15 cellular contexts compared by ENCODE assay signal in the genomic region with DNA sequence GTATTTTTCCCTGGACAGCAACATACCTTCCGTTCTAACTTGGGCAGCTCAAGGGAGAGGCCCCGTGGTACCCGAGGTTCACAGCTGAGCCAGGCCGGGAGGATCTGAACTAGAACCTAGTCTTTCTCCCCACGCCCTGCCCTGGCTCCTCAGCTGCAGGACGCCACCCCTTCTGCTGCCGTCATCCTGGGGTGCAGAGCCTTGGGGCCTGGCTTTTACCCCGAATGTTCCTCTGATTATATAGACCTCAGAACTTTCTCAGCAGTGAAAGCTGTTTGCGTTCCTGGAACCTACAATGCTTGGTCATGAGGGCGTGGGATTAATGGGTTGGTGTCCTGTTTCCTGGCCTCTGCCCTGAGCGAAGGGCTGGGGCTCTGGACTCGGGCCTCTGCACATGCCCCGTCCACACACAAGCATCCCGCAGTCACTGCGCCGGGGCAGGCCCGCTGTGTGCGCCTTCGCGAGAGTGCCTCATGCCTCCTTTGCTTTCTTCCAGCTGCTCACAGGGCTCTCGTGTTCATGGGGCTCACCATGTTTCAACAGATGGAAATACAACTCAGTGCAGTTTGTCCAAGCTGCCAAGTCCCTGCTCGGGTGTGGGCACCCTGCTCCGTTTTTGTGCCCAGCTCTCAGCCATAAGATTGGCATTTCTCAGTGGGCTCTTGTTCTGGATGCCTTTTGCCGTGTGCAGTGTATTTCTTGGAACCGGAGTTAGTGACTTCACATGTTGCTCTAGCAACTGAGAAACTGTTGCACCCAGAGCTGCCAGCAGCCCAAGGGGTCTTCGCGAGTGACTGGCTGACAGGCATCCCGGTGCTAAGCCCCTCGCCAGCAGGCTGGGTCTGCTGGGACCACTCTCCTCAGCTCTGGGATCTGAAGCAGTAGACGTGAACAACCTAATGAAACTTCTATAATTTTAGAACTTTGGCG. TPM values are rescaled to one million over a fixed set of nuclear protein-coding genes. Genes with fewer than 3 reads are reported as not detected.
A peak's percentile ranks its signal among the peaks of the same experiment; 100 is the strongest.
DNase-seq lines count a peak whose midpoint lies in the region; ATAC-seq and TF ChIP-seq lines count a peak whose summit lies in the region.
"Had no signal": no experiment of that assay in that cellular context is flagged by ENCODE, and none has a peak within 500 bp of the region (broad histone marks: within the 10 kb centered on the region; RNA-seq: fewer than 3 reads in every experiment).

No MANE protein-coding gene starts in this region.

- no peak overlapping the region for H2BK5ac ChIP-seq in mesenchymal stem cell (ENCODE audit: low read depth, low read length, poor library complexity, severe bottlenecking)

- H3K36me3 ChIP-seq in PC-3 (ENCODE audit: low read depth, low read length) (peaks cover 6% of the 10 kb centered on the region; the same call in 1 of the 2 replicates), mesenchymal stem cell (ENCODE audit: control insufficient read depth in 1 of 2, insufficient read depth in 2 of 2, low read depth in 1 of 2, low read length in 2 of 2) (peaks cover 10 to 18% of the 10 kb centered on the region in 2 experiments), stomach smooth muscle (ENCODE audit: control insufficient read depth in 2 of 2, insufficient read depth in 2 of 2, low read length in 2 of 2) (peaks cover 40 to 47% of the 10 kb centered on the region in 2 donors)
- H3K36me3 ChIP-seq: left lung had no signal

- H3K4me3 ChIP-seq in PC-3 (ENCODE audit: low read length) (no peak overlapping the region), dorsolateral prefrontal cortex (no peak overlapping the region), mesenchymal stem cell (ENCODE audit: insufficient read depth in 1 of 2, low read depth in 1 of 2, low read length in 2 of 2) (no peak overlapping the region), stomach smooth muscle (ENCODE audit: low read length in 2 of 2) (peak overlapping the region; percentile 26 to 69)
- H3K4me3 ChIP-seq: left lung had no signal

- H3K4me1 ChIP-seq in PC-3 (ENCODE audit: insufficient read depth, low read length) (peaks cover 27% of the 10 kb centered on the region), mesenchymal stem cell (ENCODE audit: control insufficient read depth, insufficient read depth, low read depth, low read length) (peaks cover 43% of the 10 kb centered on the region), stomach smooth muscle (ENCODE audit: control insufficient read depth, insufficient read depth, low read length) (peaks cover 94% of the 10 kb centered on the region)

- WGBS in mesenchymal stem cell, result 94% methylated on average over 31 of the region's 31 CpGs

- TF ChIP-seq CTCF in PC-3 (conservative IDR thresholded peaks at IDR 0.05; ENCODE audit: low read depth, low read length) (no peak), dorsolateral prefrontal cortex (IDR thresholded peaks at IDR 0.05 in 54 of 56, conservative IDR thresholded peaks at IDR 0.05 in 2 of 56; ENCODE audit: low read depth in 1 of 56, partially characterized antibody in 56 of 56) (no peak)

- H3K9ac ChIP-seq in PC-3 (ENCODE audit: low read length), result no peak overlapping the region
- H3K9ac ChIP-seq in mesenchymal stem cell (ENCODE audit: low read length), result no peak overlapping the region
- H3K9ac ChIP-seq in stomach smooth muscle (ENCODE audit: low read length in 2 of 2), result peak overlapping the region; percentile 52 to 62

- POLR2A ChIA-PET in PC-3 (lab: Charles Lee; ENCODE audit: unreplicated experiment), result no interaction called here

- CTCF ChIA-PET in PC-3 (lab: Charles Lee), result no interaction called here

- intact Hi-C loops in PC-3 (cut with micrococcal nuclease) (no loop called here), dorsolateral prefrontal cortex (cut with DNase I) (no loop called here)

- peak overlapping the region; percentile 52 for H2BK15ac ChIP-seq in mesenchymal stem cell (ENCODE audit: low read depth, poor library complexity, severe bottlenecking)

- H3K4me2 ChIP-seq in PC-3 (ENCODE audit: low read length) (no peak overlapping the region), mesenchymal stem cell (ENCODE audit: low read length, poor library complexity, severe bottlenecking) (no peak overlapping the region)

- peak overlapping the region; percentile 9 to 95 for H3K18ac ChIP-seq in mesenchymal stem cell (ENCODE audit: low read depth in 1 of 2, low read length in 2 of 2)

- no peaks in the 10 kb centered on the region for H4K20me1 ChIP-seq in PC-3 (ENCODE audit: low read length)

- H3K14ac ChIP-seq in mesenchymal stem cell (ENCODE audit: low read length in 2 of 2), result peak overlapping the region in 1 of 2 experiments; percentile 96

- no peaks in the 10 kb centered on the region for H3K9me2 ChIP-seq in PC-3 (replicated peaks; ENCODE audit: low read length)

- H3K4ac ChIP-seq in mesenchymal stem cell (ENCODE audit: low read depth in 1 of 2, low read length in 2 of 2), result peak overlapping the region; percentile 34 to 40

- H3K9me3 ChIP-seq in PC-3 (ENCODE audit: low read length) (no peaks in the 10 kb centered on the region), mesenchymal stem cell (ENCODE audit: control insufficient read depth, low read length) (no peaks in the 10 kb centered on the region), stomach smooth muscle (ENCODE audit: control insufficient read depth in 2 of 2, low read length in 2 of 2) (no peaks in the 10 kb centered on the region)
- H3K9me3 ChIP-seq: left lung had no signal

- DNase-seq in PC-3 (no peak), dorsolateral prefrontal cortex (peak in 3 of 10 donors; percentile 30 to 39 (median 31)), mesenchymal stem cell (no peak), NCI-H1436 treated with DMSO at 0.1 percent for 48 hours (lab: John Stamatoyannopoulos, UW) (no peak), NCI-H2081 treated with DMSO at 0.1 percent for 48 hours (lab: John Stamatoyannopoulos, UW) (no peak), mucosa of gallbladder (ENCODE audit: low spot score) (no peak)
- DNase-seq: activated CD4-positive, alpha-beta memory T cell treated with anti-CD3 and anti-CD28 coated beads, Interleukin-2, amount 10 ng/mL, durations not matched to agents 7 days and 5 days; DMS53; H7; hypothalamus; left lung; NCI-H774; SIG-M5 had no signal

- H3K27ac ChIP-seq in PC-3 (ENCODE audit: low read length), result peak overlapping the region; percentile 96; the same call in 1 of the 2 replicates
- H3K27ac ChIP-seq in dorsolateral prefrontal cortex, result peak overlapping the region in 49 of 59 donors; percentile 3 to 98 (median 93)
- no peak overlapping the region for H3K27ac ChIP-seq in mesenchymal stem cell (ENCODE audit: low read length, poor library complexity, severe bottlenecking)
- H3K27ac ChIP-seq in stomach smooth muscle (ENCODE audit: low read length), result peak overlapping the region; percentile 93

- BruUV-seq in PC-3 (replicated peaks; lab: Mats Ljungman, UMichigan), result no TSS peak

- H3K27me3 ChIP-seq in PC-3 (ENCODE audit: low read length), result no peaks in the 10 kb centered on the region
- H3K27me3 ChIP-seq in dorsolateral prefrontal cortex, result no peaks in the 10 kb centered on the region
- no peaks in the 10 kb centered on the region for H3K27me3 ChIP-seq in mesenchymal stem cell (ENCODE audit: control insufficient read depth in 1 of 2, insufficient read depth in 1 of 2, low read length in 2 of 2)
- H3K27me3 ChIP-seq in stomach smooth muscle (ENCODE audit: control insufficient read depth in 1 of 2, insufficient read depth in 2 of 2, low read length in 2 of 2), result no peaks in the 10 kb centered on the region

- peak overlapping the region; percentile 8 for H4K8ac ChIP-seq in mesenchymal stem cell (ENCODE audit: low read length)

- peaks cover 8% of the 10 kb centered on the region for H3F3A ChIP-seq in PC-3 (ENCODE audit: low read length, unreplicated experiment)

- peaks cover 3% of the 10 kb centered on the region for H3K79me1 ChIP-seq in mesenchymal stem cell (replicated peaks; ENCODE audit: low read length, poor library complexity, severe bottlenecking)

- H3K79me2 ChIP-seq in PC-3 (ENCODE audit: low read length), result 0 out of 2 replicates have a peak, but pooled peaks cover 3% of the 10 kb centered on the region

- peak overlapping the region; percentile 43 to 99 for H2BK12ac ChIP-seq in mesenchymal stem cell (ENCODE audit: low read length in 2 of 2)

- H2AFZ ChIP-seq in PC-3 (ENCODE audit: low read length) (no peak overlapping the region), mesenchymal stem cell (ENCODE audit: low read depth, low read length) (no peak overlapping the region)

- H2BK120ac ChIP-seq in mesenchymal stem cell (ENCODE audit: low read depth, low read length), result no peak overlapping the region

- H4K91ac ChIP-seq in mesenchymal stem cell (ENCODE audit: low read length), result peak overlapping the region; percentile 71

- peak overlapping the region; percentile 51 for H2AK5ac ChIP-seq in mesenchymal stem cell (ENCODE audit: low read length, severe bottlenecking)

- no peak overlapping the region for H3K23ac ChIP-seq in mesenchymal stem cell (ENCODE audit: low read length in 2 of 2)

- ATAC-seq in PC-3 (no peak), HG03520 (IDR thresholded peaks at IDR 0.05; ENCODE audit: unreplicated experiment) (no peak)
- ATAC-seq: left lung had no signal

RNA-seq across cellular contexts. Expression of a gene that starts 20.4 kb away (rescaled TPM):
- total RNA-seq in PC-3 (2014; rRNA removed), result 9.9 and 15.6 TPM in 2 replicates
- 100 to 1,000 TPM in 13 of 120 experiments, 10 to 100 TPM in 107; 54.7 to 162 (median 78.7) TPM for total RNA-seq in dorsolateral prefrontal cortex
- 6.0 TPM for polyA plus RNA-seq in mesenchymal stem cell (2013, experiment 1 of 2)
- polyA plus RNA-seq in mesenchymal stem cell (2013, experiment 2 of 2), result 5.7 TPM
- total RNA-seq in mucosa of gallbladder, result 167 TPM

Comparison
In these comparisons a context has a peak if more than half of its experiments do, and no peak if none do; other contexts are left out.
1. H3K4me3 ChIP-seq: peak in stomach smooth muscle (2 of 2); none in PC-3 (single experiment), dorsolateral prefrontal cortex (0 of 59) and mesenchymal stem cell (0 of 2).
2. H3K9ac ChIP-seq: peak in stomach smooth muscle (2 of 2); none in PC-3 (single experiment) and mesenchymal stem cell (single experiment).